13 cellular contexts compared by ENCODE assay signal in the genomic region with DNA sequence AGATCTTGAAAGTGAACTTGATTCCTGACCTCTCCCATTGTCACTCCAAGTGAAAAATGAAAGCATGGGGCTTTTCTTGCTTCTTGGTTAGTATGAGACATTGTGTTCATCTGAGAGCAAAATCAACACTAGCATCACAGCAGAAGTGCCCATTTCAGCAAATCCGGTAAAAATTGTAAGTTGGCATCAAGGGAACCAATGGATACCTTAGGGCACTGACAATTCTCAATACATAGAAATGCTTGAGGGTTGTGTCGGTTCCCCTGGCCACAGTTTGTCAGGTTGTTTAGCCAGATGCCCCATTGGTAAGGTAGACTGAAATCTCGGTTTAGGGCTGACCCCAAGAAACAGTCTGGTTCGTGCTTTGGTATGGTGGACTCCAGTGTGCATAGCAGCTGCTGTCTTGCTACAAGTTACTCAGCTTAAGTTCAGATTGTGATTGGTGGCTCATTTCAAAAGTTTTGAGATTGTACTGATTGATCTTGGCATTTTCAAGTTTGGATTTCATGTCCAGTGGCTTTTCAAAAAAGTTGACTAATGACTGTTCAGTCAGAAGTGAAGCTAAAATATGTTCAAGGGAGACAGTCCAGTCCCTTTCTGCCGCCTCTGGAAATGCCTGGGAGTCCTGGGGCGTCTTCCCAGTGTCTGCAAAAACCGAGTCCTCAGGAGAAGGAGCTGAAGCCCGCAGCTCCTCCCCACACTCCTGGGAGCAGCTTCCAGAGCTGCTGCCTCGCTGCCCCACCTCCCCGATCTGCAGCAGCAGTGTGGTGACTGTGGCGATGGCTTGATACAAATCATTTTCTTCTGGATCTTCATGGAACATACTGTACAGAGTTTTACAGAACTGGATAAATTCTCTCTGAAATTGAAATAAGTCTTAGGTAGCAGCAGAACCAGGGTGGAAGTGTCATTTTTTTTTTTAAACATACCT. TPM values are rescaled to one million over a fixed set of nuclear protein-coding genes. Genes with fewer than 3 reads are reported as not detected.
DNase-seq lines count a peak whose midpoint lies in the region; ATAC-seq, FAIRE-seq and TF ChIP-seq lines count a peak whose summit lies in the region.
"Had no signal": no experiment of that assay in that cellular context is flagged by ENCODE, and none has a peak within 500 bp of the region (broad histone marks: within the 10 kb centered on the region; RNA-seq: fewer than 3 reads in every experiment).

No MANE protein-coding gene starts in this region.

- POLR2A ChIA-PET in HepG2 (lab: Yijun Ruan, JAX), result interaction anchor here (0.8 to 2.7 kb wide), 5 partner anchors 143 to 200 kb away, joined by 3 to 13 read pairs (median 5); partner anchors contain the start of gene TBC1D8

- DNase-seq in HepG2 (ENCODE audit: low spot score), result no peak
- no peak for DNase-seq in right lobe of liver
- no peak for DNase-seq in effector memory CD4-positive, alpha-beta T cell
- peak in 1 of 2 donors; percentile 34 for DNase-seq in stimulated activated effector memory CD8-positive, alpha-beta T cell treated with anti-CD3 and anti-CD28 coated beads, Interleukin-12 subunit alpha, Interleukin-12 subunit beta, amount 100 ng/mL, for 72 hours (ENCODE audit: low spot score in 2 of 2)
- no peak for DNase-seq in suprapubic skin (ENCODE audit: low spot score in 2 of 2)
- DNase-seq in brain microvascular endothelial cell, result no peak
- DNase-seq: anterior cingulate cortex; CD4-positive, CD25-positive, alpha-beta regulatory T cell; MV-4-11; posterior cingulate gyrus had no signal

- CTCF ChIA-PET in HepG2 (lab: Yijun Ruan, JAX; ENCODE audit: low intra/inter-chr PET ratio, low total read pairs), result no interaction called here

- peaks cover 100% of the 10 kb centered on the region for H3K36me3 Mint-ChIP-seq in stimulated activated effector memory CD8-positive, alpha-beta T cell treated with anti-CD3 and anti-CD28 coated beads, Interleukin-12 subunit alpha, Interleukin-12 subunit beta, amount 100 ng/mL, for 72 hours

- no peak for FAIRE-seq in HepG2 (lab: Jason Lieb, UNC)

- BruUV-seq in HepG2 (replicated peaks; lab: Mats Ljungman, UMichigan), result TSS peak; percentile 45

- WGBS in HepG2 (ENCODE audit: low lambda C conversion rate), result 87% methylated on average over 11 of the region's 11 CpGs
- WGBS in right lobe of liver (ENCODE audit: insufficient coverage, low coverage, low lambda C conversion rate, missing lambda C conversion rate), result 68% methylated on average over 5 of the region's 11 CpGs
- 64% methylated on average over 11 of the region's 11 CpGs for WGBS in suprapubic skin

- no peak overlapping the region for H3K4me2 ChIP-seq in HepG2 (ENCODE audit: low read depth, low read length)

- H3K9me3 ChIP-seq in HepG2 (ENCODE audit: low read length) (no peaks in the 10 kb centered on the region), right lobe of liver (no peaks in the 10 kb centered on the region), suprapubic skin (no peaks in the 10 kb centered on the region)
- H3K9me3 ChIP-seq in effector memory CD4-positive, alpha-beta T cell (ENCODE audit: control insufficient read depth, low read length), result no peaks in the 10 kb centered on the region
- H3K9me3 ChIP-seq: tibial nerve had no signal

- H3K79me2 ChIP-seq in HepG2 (ENCODE audit: insufficient read depth, low read length), result peaks cover 33% of the 10 kb centered on the region

- H3K4me1 ChIP-seq in HepG2 (ENCODE audit: insufficient read depth, low read length), result peaks cover 34% of the 10 kb centered on the region
- H3K4me1 ChIP-seq in right lobe of liver, result peaks cover 0 to 16% (median 5%) of the 10 kb centered on the region in 4 donors
- peaks cover 8% of the 10 kb centered on the region for H3K4me1 ChIP-seq in effector memory CD4-positive, alpha-beta T cell (ENCODE audit: control insufficient read depth, insufficient read depth, low read length, poor library complexity, severe bottlenecking)
- H3K4me1 ChIP-seq in suprapubic skin, result peaks cover 25% of the 10 kb centered on the region

- TF ChIP-seq CTCF in HepG2 (CRISPR knock-in tag; IDR thresholded peaks at IDR 0.05), result no peak
- TF ChIP-seq CTCF in right lobe of liver (IDR thresholded peaks at IDR 0.05), result no peak
- no peak for TF ChIP-seq CTCF in suprapubic skin (IDR thresholded peaks at IDR 0.05)
- no peak for TF ChIP-seq CTCF in brain microvascular endothelial cell (IDR thresholded peaks at IDR 0.05; ENCODE audit: low read depth, low read length, missing control alignments)

- intact Hi-C loops in HepG2 (cut with micrococcal nuclease; ENCODE audit: unreplicated experiment), result no loop called here
- intact Hi-C loops in right lobe of liver (cut with DNase I), result no loop called here

- peak overlapping the region; percentile 74 for H3K27ac Mint-ChIP-seq in stimulated activated effector memory CD8-positive, alpha-beta T cell treated with anti-CD3 and anti-CD28 coated beads, Interleukin-12 subunit alpha, Interleukin-12 subunit beta, amount 100 ng/mL, for 72 hours

- H3K27me3 ChIP-seq in HepG2 (ENCODE audit: control insufficient read depth in 1 of 2, insufficient read depth in 2 of 2, low read length in 2 of 2) (no peaks in the 10 kb centered on the region; a peak in 1 of 5 replicates), right lobe of liver (no peaks in the 10 kb centered on the region), suprapubic skin (no peaks in the 10 kb centered on the region), brain microvascular endothelial cell (replicated peaks) (no peaks in the 10 kb centered on the region)
- H3K27me3 ChIP-seq in effector memory CD4-positive, alpha-beta T cell (replicated peaks; ENCODE audit: control insufficient read depth, insufficient read depth, low read length, poor library complexity, severe bottlenecking), result no peaks in the 10 kb centered on the region
- H3K27me3 ChIP-seq: tibial nerve had no signal

- ATAC-seq in HepG2 (peak; percentile 7), right lobe of liver (no peak), HG03039 (IDR thresholded peaks at IDR 0.05; ENCODE audit: unreplicated experiment) (no peak)
- ATAC-seq in stimulated activated effector memory CD8-positive, alpha-beta T cell treated with anti-CD3 and anti-CD28 coated beads, Interleukin-12 subunit alpha, Interleukin-12 subunit beta, amount 100 ng/mL, for 72 hours, result peak; percentile 54

- H3K4me3 Mint-ChIP-seq in stimulated activated effector memory CD8-positive, alpha-beta T cell treated with anti-CD3 and anti-CD28 coated beads, Interleukin-12 subunit alpha, Interleukin-12 subunit beta, amount 100 ng/mL, for 72 hours, result no peak overlapping the region

- no peak overlapping the region for H2AFZ ChIP-seq in HepG2 (ENCODE audit: low read length)

- TF ChIP-seq POLR2A in HepG2 (IDR thresholded peaks at IDR 0.05; ENCODE audit: insufficient read depth in 1 of 2, low read depth in 2 of 2, low read length in 2 of 2), result peak; percentile 53 to 75
- TF ChIP-seq POLR2A in right lobe of liver (IDR thresholded peaks at IDR 0.05), result no peak
- TF ChIP-seq POLR2A in suprapubic skin (IDR thresholded peaks at IDR 0.05), result no peak

- H3K27ac ChIP-seq in HepG2 (ENCODE audit: extremely low read length, insufficient read depth, low read length), result peak overlapping the region; percentile 12
- H3K27ac ChIP-seq in right lobe of liver, result no peak overlapping the region
- H3K27ac ChIP-seq in effector memory CD4-positive, alpha-beta T cell (ENCODE audit: insufficient read depth, low read length, poor library complexity, severe bottlenecking), result peak overlapping the region; percentile 12
- H3K27ac ChIP-seq in suprapubic skin, result no peak overlapping the region
- H3K27ac ChIP-seq in brain microvascular endothelial cell, result no peak overlapping the region
- H3K27ac ChIP-seq: tibial nerve had no signal

- H3K9me3 Mint-ChIP-seq in stimulated activated effector memory CD8-positive, alpha-beta T cell treated with anti-CD3 and anti-CD28 coated beads, Interleukin-12 subunit alpha, Interleukin-12 subunit beta, amount 100 ng/mL, for 72 hours, result no peaks in the 10 kb centered on the region

- TF ChIP-seq RAD21 in HepG2 (CRISPR knock-in tag; IDR thresholded peaks at IDR 0.05), result no peak

- H3K36me3 ChIP-seq in HepG2 (replicated peaks in 1 of 2; ENCODE audit: control insufficient read depth in 1 of 2, insufficient read depth in 2 of 2, low read length in 2 of 2) (peaks cover 28 to 79% of the 10 kb centered on the region in 2 experiments), right lobe of liver (peaks cover 7 to 61% (median 31%) of the 10 kb centered on the region in 4 donors), suprapubic skin (peaks cover 70% of the 10 kb centered on the region), brain microvascular endothelial cell (replicated peaks) (peaks cover 66% of the 10 kb centered on the region)
- peaks cover 53% of the 10 kb centered on the region for H3K36me3 ChIP-seq in effector memory CD4-positive, alpha-beta T cell (ENCODE audit: control insufficient read depth, insufficient read depth, low read length)

- no peak for TF ChIP-seq EP300 in HepG2 (IDR thresholded peaks at IDR 0.05; ENCODE audit: low read depth in 2 of 2, low read length in 2 of 2)
- TF ChIP-seq EP300 in HepG2 (CRISPR knock-in tag; IDR thresholded peaks at IDR 0.05; ENCODE audit: borderline replicate concordance), result no peak
- no peak for TF ChIP-seq EP300 in suprapubic skin (IDR thresholded peaks at IDR 0.05)

- peaks cover 60% of the 10 kb centered on the region for H4K20me1 ChIP-seq in HepG2 (ENCODE audit: insufficient read depth, low read length)

- H3K4me3 ChIP-seq in HepG2 (replicated peaks in 1 of 3; ENCODE audit: insufficient read depth in 1 of 3, low read depth in 2 of 3, low read length in 3 of 3), result no peak overlapping the region
- H3K4me3 ChIP-seq in right lobe of liver, result no peak overlapping the region
- no peak overlapping the region for H3K4me3 ChIP-seq in effector memory CD4-positive, alpha-beta T cell (ENCODE audit: insufficient read depth, low read depth, low read length, poor library complexity, severe bottlenecking)
- H3K4me3 ChIP-seq in suprapubic skin, result no peak overlapping the region
- H3K4me3 ChIP-seq in brain microvascular endothelial cell (ENCODE audit: low read depth, low read length), result no peak overlapping the region
- H3K4me3 ChIP-seq: tibial nerve had no signal

- peaks cover 70% of the 10 kb centered on the region for H3K4me1 Mint-ChIP-seq in stimulated activated effector memory CD8-positive, alpha-beta T cell treated with anti-CD3 and anti-CD28 coated beads, Interleukin-12 subunit alpha, Interleukin-12 subunit beta, amount 100 ng/mL, for 72 hours

- in situ Hi-C loops in HepG2 (cut with HindIII; ENCODE audit: extremely low pct_ligation_motif_present, low pct_unique_long_range_greater_than_20kb) (no loop called here), brain microvascular endothelial cell (cut with HindIII; ENCODE audit: low pct_ligation_motif_present, low sequenced_read_pairs) (no loop called here)

- H3K9ac ChIP-seq in HepG2 (ENCODE audit: insufficient read depth, low read depth, low read length), result no peak overlapping the region

RNA-seq across cellular contexts. Expression of gene RPL31, which starts 5.6 kb away (rescaled TPM):
- 3,331 and 4,246 TPM in 2 replicates for total RNA-seq in HepG2 (2016; rRNA removed; fragmentation: Illumina TruSeq; extraction: Trizol)
- total RNA-seq in HepG2 (2016; cell fraction: cytosol; rRNA removed; fragmentation: Illumina TruSeq; extraction: Trizol; ENCODE audit: low read depth), result 5,225 and 5,854 TPM in 2 replicates
- 3,362 and 4,378 TPM in 2 replicates for total RNA-seq in HepG2 (2016; cell fraction: insoluble cytoplasmic fraction; rRNA removed; fragmentation: Illumina TruSeq; extraction: Trizol)
- 8,556 and 9,092 TPM in 2 replicates for total RNA-seq in HepG2 (2016; cell fraction: membrane; rRNA removed; fragmentation: Illumina TruSeq; extraction: Trizol)
- 1,122 and 1,268 TPM in 2 replicates for total RNA-seq in HepG2 (2016; cell fraction: nucleus; rRNA removed; fragmentation: Illumina TruSeq; extraction: Trizol)
- 3,582 and 3,614 TPM in 2 replicates for polyA plus RNA-seq in HepG2 (2011; rRNA removed)
- polyA plus RNA-seq in HepG2 (2011; cell fraction: cytosol; rRNA removed), result 3,176 and 4,386 TPM in 2 replicates
- polyA plus RNA-seq in HepG2 (2011; cell fraction: nucleus; rRNA removed), result 741 and 878 TPM in 2 replicates
- polyA plus RNA-seq in HepG2 (2012), result 8,552 and 9,844 TPM in 2 replicates
- polyA plus RNA-seq in HepG2 (2016; cell fraction: cytosol; fragmentation: Illumina TruSeq; extraction: Trizol; ENCODE audit: low read depth), result 7,218 and 7,614 TPM in 2 replicates
- 4,222 and 4,697 TPM in 2 replicates for polyA plus RNA-seq in HepG2 (2016; cell fraction: insoluble cytoplasmic fraction; fragmentation: Illumina TruSeq; extraction: Trizol; ENCODE audit: low read depth)
- 8,348 and 8,377 TPM in 2 replicates for polyA plus RNA-seq in HepG2 (2016; cell fraction: membrane; fragmentation: Illumina TruSeq; extraction: Trizol; ENCODE audit: low read depth)
- 2,101 and 2,110 TPM in 2 replicates for polyA plus RNA-seq in HepG2 (2016; cell fraction: nucleus; fragmentation: Illumina TruSeq; extraction: Trizol; ENCODE audit: insufficient read depth, low read depth)
- polyA minus RNA-seq in HepG2 (2011; rRNA and poly(A)+ RNA removed; ENCODE audit: low replicate concordance), result 234 and 364 TPM in 2 replicates
- polyA minus RNA-seq in HepG2 (2011; cell fraction: cytosol; rRNA and poly(A)+ RNA removed), result 317 and 452 TPM in 2 replicates
- polyA minus RNA-seq in HepG2 (2011; cell fraction: nucleus; rRNA and poly(A)+ RNA removed), result 241 and 344 TPM in 2 replicates
- total RNA-seq in right lobe of liver, result 100 to 1,000 TPM; 363 to 497 (median 443) TPM
- polyA plus RNA-seq in PFSK-1 (2012; ENCODE audit: insufficient read length, low read depth), result 3,594 TPM
- total RNA-seq in suprapubic skin, result 1,000 to 10,000 TPM; 1,149 to 1,835 (median 1,682) TPM

Comparison
In these comparisons a context has a peak if more than half of its experiments do, and no peak if none do; other contexts are left out.
1. ATAC-seq: peak in HepG2 (single experiment) and stimulated activated effector memory CD8-positive, alpha-beta T cell treated with anti-CD3 and anti-CD28 coated beads, Interleukin-12 subunit alpha, Interleukin-12 subunit beta, amount 100 ng/mL, for 72 hours (single experiment); none in right lobe of liver (0 of 4) and HG03039 (single experiment).
2. H3K27ac ChIP-seq: peak in HepG2 (single experiment) and effector memory CD4-positive, alpha-beta T cell (single experiment); none in right lobe of liver (0 of 3), suprapubic skin (single experiment) and brain microvascular endothelial cell (single experiment).
3. POLR2A ChIP-seq: peak in HepG2 (2 of 2); none in right lobe of liver (single experiment) and suprapubic skin (0 of 2).